10 cellular contexts compared by ENCODE assay signal in the genomic region with DNA sequence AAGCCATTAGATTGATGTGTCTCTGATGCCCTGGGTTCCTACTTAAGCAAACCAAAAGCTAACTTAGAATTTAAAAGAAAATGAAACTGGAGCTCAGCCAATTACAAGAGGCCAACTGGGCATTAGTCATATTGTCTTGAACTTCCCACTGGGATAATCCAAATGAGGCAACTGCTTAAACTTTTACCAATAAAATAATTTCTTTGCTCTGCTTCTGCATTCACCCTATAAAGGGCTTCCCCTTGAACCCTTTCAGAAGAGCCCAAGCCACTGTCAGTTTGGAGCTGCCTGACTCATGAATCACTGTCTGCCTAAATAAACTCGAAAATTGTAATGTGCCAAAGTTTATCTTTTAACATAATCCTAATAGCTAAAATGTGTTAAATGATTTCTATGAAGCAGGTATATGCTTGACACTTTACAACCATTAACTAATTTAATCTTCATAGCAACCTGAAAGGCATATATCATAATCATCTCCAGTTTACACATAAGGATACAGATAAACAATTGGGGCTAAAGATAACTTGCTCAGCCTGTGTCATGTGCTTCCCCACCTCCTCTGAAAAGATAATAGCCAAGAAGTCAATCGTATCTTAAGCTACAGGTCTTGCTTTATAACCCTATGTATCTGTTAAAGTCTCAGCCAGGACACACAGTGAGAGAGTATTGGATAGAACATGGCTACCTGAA. TPM values are rescaled to one million over a fixed set of nuclear protein-coding genes. Genes with fewer than 3 reads are reported as not detected.
DNase-seq lines count a peak whose midpoint lies in the region; ATAC-seq and TF ChIP-seq lines count a peak whose summit lies in the region.
"Had no signal": no experiment of that assay in that cellular context is flagged by ENCODE, and none has a peak within 500 bp of the region (broad histone marks: within the 10 kb centered on the region; RNA-seq: fewer than 3 reads in every experiment).

No MANE protein-coding gene starts in this region.

- H4K8ac ChIP-seq in mesenchymal stem cell (ENCODE audit: low read length): no peak overlapping the region

- H3K4me2 ChIP-seq in mesenchymal stem cell (ENCODE audit: low read length, poor library complexity, severe bottlenecking): no peak overlapping the region

- H3K4me1 ChIP-seq in mesenchymal stem cell (ENCODE audit: control insufficient read depth, insufficient read depth, low read depth, low read length) (peaks cover 2% of the 10 kb centered on the region), ovary (ENCODE audit: insufficient read depth) (no peaks in the 10 kb centered on the region)

- TF ChIP-seq CTCF in dorsolateral prefrontal cortex (IDR thresholded peaks at IDR 0.05 in 54 of 56, conservative IDR thresholded peaks at IDR 0.05 in 2 of 56; ENCODE audit: low read depth in 1 of 56, partially characterized antibody in 56 of 56) (no peak), ovary (IDR thresholded peaks at IDR 0.05) (no peak)

- H3K4me3 Mint-ChIP-seq in activated T-helper 1 cell treated with anti-CD3 and anti-CD28 coated beads, Interleukin-12 subunit alpha, Interleukin-12 subunit beta, Interleukin-2, Interleukin-4 antibody, amounts not matched to agents 30 ng/mL and 10 ng/mL and 1 ng/mL, durations not matched to agents 14 hours and 24 hours and 36 hours: no peak overlapping the region

- H3K23ac ChIP-seq in mesenchymal stem cell (ENCODE audit: low read length in 2 of 2): no peak overlapping the region

- peak overlapping the region; percentile 65 for H3K27ac ChIP-seq in mesenchymal stem cell (ENCODE audit: low read length, poor library complexity, severe bottlenecking)
- H3K27ac ChIP-seq in dorsolateral prefrontal cortex: no peak overlapping the region
- H3K27ac ChIP-seq in ovary: no peak overlapping the region
- H3K27ac ChIP-seq: cardiac muscle cell had no signal

- peaks cover 10% of the 10 kb centered on the region for H3K36me3 Mint-ChIP-seq in activated T-helper 1 cell treated with anti-CD3 and anti-CD28 coated beads, Interleukin-12 subunit alpha, Interleukin-12 subunit beta, Interleukin-2, Interleukin-4 antibody, amounts not matched to agents 30 ng/mL and 10 ng/mL and 1 ng/mL, durations not matched to agents 14 hours and 24 hours and 36 hours (ENCODE audit: low read depth)

- H3K27me3 ChIP-seq in mesenchymal stem cell (ENCODE audit: control insufficient read depth in 1 of 2, insufficient read depth in 1 of 2, low read length in 2 of 2): no peaks in the 10 kb centered on the region
- no peaks in the 10 kb centered on the region for H3K27me3 ChIP-seq in dorsolateral prefrontal cortex
- H3K27me3 ChIP-seq in ovary: no peaks in the 10 kb centered on the region
- H3K27me3 ChIP-seq: cardiac muscle cell had no signal

- H3K9me3 ChIP-seq in mesenchymal stem cell (ENCODE audit: control insufficient read depth, low read length) (no peaks in the 10 kb centered on the region), ovary (no peaks in the 10 kb centered on the region)

- no peak overlapping the region for H2AK5ac ChIP-seq in mesenchymal stem cell (ENCODE audit: low read length, severe bottlenecking)

- no peak overlapping the region for H4K91ac ChIP-seq in mesenchymal stem cell (ENCODE audit: low read length)

- H3K27me3 Mint-ChIP-seq in activated T-helper 1 cell treated with anti-CD3 and anti-CD28 coated beads, Interleukin-12 subunit alpha, Interleukin-12 subunit beta, Interleukin-2, Interleukin-4 antibody, amounts not matched to agents 30 ng/mL and 10 ng/mL and 1 ng/mL, durations not matched to agents 14 hours and 24 hours and 36 hours (ENCODE audit: insufficient read depth): peaks cover 8% of the 10 kb centered on the region
- H3K27me3 Mint-ChIP-seq: naive B cell had no signal

- no peak overlapping the region for H2BK120ac ChIP-seq in mesenchymal stem cell (ENCODE audit: low read depth, low read length)

- H2BK15ac ChIP-seq in mesenchymal stem cell (ENCODE audit: low read depth, poor library complexity, severe bottlenecking): no peak overlapping the region

- H3K18ac ChIP-seq in mesenchymal stem cell (ENCODE audit: low read depth in 1 of 2, low read length in 2 of 2): no peak overlapping the region

- no peak overlapping the region for H2AFZ ChIP-seq in mesenchymal stem cell (ENCODE audit: low read depth, low read length)

- peak; percentile 10 for ATAC-seq in HG02884 (IDR thresholded peaks at IDR 0.05; ENCODE audit: unreplicated experiment)
- ATAC-seq in HG02678 (IDR thresholded peaks at IDR 0.05; ENCODE audit: unreplicated experiment): no peak

- H3K4ac ChIP-seq in mesenchymal stem cell (ENCODE audit: low read depth in 1 of 2, low read length in 2 of 2): no peak overlapping the region

- no peaks in the 10 kb centered on the region for H3K36me3 ChIP-seq in mesenchymal stem cell (ENCODE audit: control insufficient read depth in 1 of 2, insufficient read depth in 2 of 2, low read depth in 1 of 2, low read length in 2 of 2)
- H3K36me3 ChIP-seq in ovary: no peaks in the 10 kb centered on the region
- H3K36me3 ChIP-seq: cardiac muscle cell had no signal

- peaks cover 19% of the 10 kb centered on the region for H3K9me3 Mint-ChIP-seq in activated T-helper 1 cell treated with anti-CD3 and anti-CD28 coated beads, Interleukin-12 subunit alpha, Interleukin-12 subunit beta, Interleukin-2, Interleukin-4 antibody, amounts not matched to agents 30 ng/mL and 10 ng/mL and 1 ng/mL, durations not matched to agents 14 hours and 24 hours and 36 hours

- H3K4me1 Mint-ChIP-seq in activated T-helper 1 cell treated with anti-CD3 and anti-CD28 coated beads, Interleukin-12 subunit alpha, Interleukin-12 subunit beta, Interleukin-2, Interleukin-4 antibody, amounts not matched to agents 30 ng/mL and 10 ng/mL and 1 ng/mL, durations not matched to agents 14 hours and 24 hours and 36 hours (ENCODE audit: low read depth): peaks cover 13% of the 10 kb centered on the region

- no peak overlapping the region for H2BK5ac ChIP-seq in mesenchymal stem cell (ENCODE audit: low read depth, low read length, poor library complexity, severe bottlenecking)

- H3K14ac ChIP-seq in mesenchymal stem cell (ENCODE audit: low read length in 2 of 2): no peak overlapping the region

- no CpG with 5 or more reads among the region's 2 CpGs for WGBS in mesenchymal stem cell
- WGBS in ovary, 3 donors: 62 to 67% (median 65%) methylated on average over 2 of the region's 2 CpGs

- H3K9ac ChIP-seq in mesenchymal stem cell (ENCODE audit: low read length): peak overlapping the region; percentile 44

- peak overlapping the region; percentile 83 for H3K27ac Mint-ChIP-seq in activated T-helper 1 cell treated with anti-CD3 and anti-CD28 coated beads, Interleukin-12 subunit alpha, Interleukin-12 subunit beta, Interleukin-2, Interleukin-4 antibody, amounts not matched to agents 30 ng/mL and 10 ng/mL and 1 ng/mL, durations not matched to agents 14 hours and 24 hours and 36 hours

- peak; percentile 79 for DNase-seq in EL
- DNase-seq in activated T-helper 1 cell treated with anti-CD3 and anti-CD28 coated beads, Interleukin-12 subunit alpha, Interleukin-12 subunit beta, Interleukin-2, Interleukin-4 antibody, amounts not matched to agents 30 ng/mL and 10 ng/mL and 1 ng/mL, durations not matched to agents 14 hours and 24 hours and 36 hours (ENCODE audit: low spot score): no peak
- peak; percentile 82 for DNase-seq in mesenchymal stem cell
- DNase-seq in dorsolateral prefrontal cortex: no peak
- no peak for DNase-seq in ovary
- DNase-seq: NCI-H510A treated with DMSO at 0.1 percent for 48 hours had no signal

- TF ChIP-seq POLR2A in ovary (IDR thresholded peaks at IDR 0.05): no peak

- TF ChIP-seq EP300 in ovary (IDR thresholded peaks at IDR 0.05): no peak

- intact Hi-C loops in activated T-helper 1 cell treated with anti-CD3 and anti-CD28 coated beads, Interleukin-12 subunit alpha, Interleukin-12 subunit beta, Interleukin-2, Interleukin-4 antibody, amounts not matched to agents 30 ng/mL and 10 ng/mL and 1 ng/mL, durations not matched to agents 14 hours and 24 hours and 36 hours (cut with micrococcal nuclease): loop anchor here (5.0 kb wide), 1 partner anchor 331 kb away; the partner anchor contains the start of gene ELL2
- intact Hi-C loops in dorsolateral prefrontal cortex (cut with DNase I): no loop called here
- intact Hi-C loops in ovary (cut with DNase I): no loop called here

- H2BK12ac ChIP-seq in mesenchymal stem cell (ENCODE audit: low read length in 2 of 2): no peak overlapping the region

- no peaks in the 10 kb centered on the region for H3K79me1 ChIP-seq in mesenchymal stem cell (replicated peaks; ENCODE audit: low read length, poor library complexity, severe bottlenecking)

- peak overlapping the region in 1 of 2 experiments; percentile 1 for H3K4me3 ChIP-seq in mesenchymal stem cell (ENCODE audit: insufficient read depth in 1 of 2, low read depth in 1 of 2, low read length in 2 of 2)
- H3K4me3 ChIP-seq in dorsolateral prefrontal cortex: no peak overlapping the region
- no peak overlapping the region for H3K4me3 ChIP-seq in ovary
- H3K4me3 ChIP-seq: cardiac muscle cell had no signal

RNA-seq across cellular contexts. Expression of gene GPR150, which starts 11.5 kb away (rescaled TPM):
- 0.22 and 0.26 TPM in 2 replicates for total RNA-seq in activated T-helper 1 cell treated with anti-CD3 and anti-CD28 coated beads, Interleukin-12 subunit alpha, Interleukin-12 subunit beta, Interleukin-2, Interleukin-4 antibody, amounts not matched to agents 30 ng/mL and 10 ng/mL and 1 ng/mL, durations not matched to agents 14 hours and 24 hours and 36 hours
- 0.36 TPM for polyA plus RNA-seq in mesenchymal stem cell (2013, experiment 1 of 2)
- polyA plus RNA-seq in mesenchymal stem cell (2013, experiment 2 of 2): 0.48 TPM
- total RNA-seq in dorsolateral prefrontal cortex: 1 to 10 TPM in 119 of 120 experiments, under 1 TPM in 1; 0.93 to 7.8 (median 4.4) TPM
- under 1 TPM in 3 of 7 donors, not detected in 4; 0.10 to 0.50 (median 0.10) TPM for total RNA-seq in ovary
- polyA plus RNA-seq in ovary: under 1 TPM; 0.05 to 0.28 TPM

RNA-seq across cellular contexts. Expression of gene RFESD, which starts 15.2 kb away (rescaled TPM):
- 3.0 and 6.0 TPM in 2 replicates for total RNA-seq in activated T-helper 1 cell treated with anti-CD3 and anti-CD28 coated beads, Interleukin-12 subunit alpha, Interleukin-12 subunit beta, Interleukin-2, Interleukin-4 antibody, amounts not matched to agents 30 ng/mL and 10 ng/mL and 1 ng/mL, durations not matched to agents 14 hours and 24 hours and 36 hours
- polyA plus RNA-seq in mesenchymal stem cell (2013, experiment 1 of 2): 1.3 TPM
- 1.6 TPM for polyA plus RNA-seq in mesenchymal stem cell (2013, experiment 2 of 2)
- total RNA-seq in dorsolateral prefrontal cortex: 1 to 10 TPM; 1.0 to 7.7 (median 3.6) TPM
- 1 to 10 TPM; 1.1 to 5.0 (median 3.2) TPM for total RNA-seq in ovary
- polyA plus RNA-seq in ovary: 1 to 10 TPM; 2.4 to 3.4 TPM

RNA-seq across cellular contexts. Expression of gene SPATA9, which starts 51.4 kb away (rescaled TPM):
- not detected in 2 replicates for total RNA-seq in activated T-helper 1 cell treated with anti-CD3 and anti-CD28 coated beads, Interleukin-12 subunit alpha, Interleukin-12 subunit beta, Interleukin-2, Interleukin-4 antibody, amounts not matched to agents 30 ng/mL and 10 ng/mL and 1 ng/mL, durations not matched to agents 14 hours and 24 hours and 36 hours
- 0.69 TPM for polyA plus RNA-seq in mesenchymal stem cell (2013, experiment 1 of 2)
- 0.49 TPM for polyA plus RNA-seq in mesenchymal stem cell (2013, experiment 2 of 2)
- total RNA-seq in dorsolateral prefrontal cortex (1 to 10 TPM in 32 of 120 experiments, under 1 TPM in 53, not detected in 35; 0.24 to 2.5 (median 0.87) TPM), ovary (1 to 10 TPM in 2 of 7 donors, under 1 TPM in 5; 0.46 to 1.7 (median 0.76) TPM)
- polyA plus RNA-seq in ovary: 1 to 10 TPM; 1.0 to 1.3 TPM

Comparison
In these comparisons a context has a peak if more than half of its experiments do, and no peak if none do; other contexts are left out.
1. DNase-seq: peak in EL (single experiment) and mesenchymal stem cell (single experiment); none in activated T-helper 1 cell treated with anti-CD3 and anti-CD28 coated beads, Interleukin-12 subunit alpha, Interleukin-12 subunit beta, Interleukin-2, Interleukin-4 antibody, amounts not matched to agents 30 ng/mL and 10 ng/mL and 1 ng/mL, durations not matched to agents 14 hours and 24 hours and 36 hours (single experiment), dorsolateral prefrontal cortex (0 of 10) and ovary (0 of 5).